In genomic region chr6:18139935-18140621, GRCh38 we compare ENCODE assay signal across 36 cellular contexts. TPM values are rescaled to one million over a fixed set of nuclear protein-coding genes. Genes with fewer than 3 reads are reported as not detected.
"Had no signal": no experiment of that assay in that cellular context is flagged by ENCODE, and none has a peak within 500 bp of the region (broad histone marks: within the 10 kb centered on the region; RNA-seq: fewer than 3 reads in every experiment).

No MANE protein-coding gene starts in this region.

- H3K4me3 ChIP-seq: PC-9 had no signal

- ATAC-seq: activated CD8-positive, alpha-beta memory T cell treated with anti-CD3 and anti-CD28 coated beads, Interleukin-2, amount 10 ng/mL, durations not matched to agents 7 days and 5 days; Right ventricle myocardium inferior; SK-N-SH treated with all-trans-retinoic acid at 6 μM for 48 hours; T-cell had no signal

- H3K9ac ChIP-seq: KMS-11 had no signal

- H3K27me3 Mint-ChIP-seq: activated B cell treated with CpG ODN at 0.5 μM for 24 hours; activated CD4-positive, alpha-beta memory T cell treated with anti-CD3 and anti-CD28 coated beads for 36 hours; activated CD8-positive, alpha-beta memory T cell treated with anti-CD3 and anti-CD28 coated beads, Interleukin-2, amount 10 ng/mL, durations not matched to agents 7 days and 5 days; activated naive CD8-positive, alpha-beta T cell treated with anti-CD3 and anti-CD28 coated beads for 36 hours; T-cell had no signal

- FAIRE-seq: RCC 7860 had no signal

- H3K27ac Mint-ChIP-seq: activated B cell treated with CpG ODN at 0.5 μM for 24 hours; activated CD4-positive, alpha-beta memory T cell treated with anti-CD3 and anti-CD28 coated beads for 36 hours; activated CD8-positive, alpha-beta memory T cell treated with anti-CD3 and anti-CD28 coated beads, Interleukin-2, amount 10 ng/mL, durations not matched to agents 7 days and 5 days; activated naive CD8-positive, alpha-beta T cell treated with anti-CD3 and anti-CD28 coated beads for 36 hours; T-cell had no signal

- H3K4me2 ChIP-seq: KMS-11, PC-9 had no signal

- H2AFZ ChIP-seq: PC-9 had no signal

- H3K4me1 Mint-ChIP-seq: activated B cell treated with CpG ODN at 0.5 μM for 24 hours; activated CD8-positive, alpha-beta memory T cell treated with anti-CD3 and anti-CD28 coated beads, Interleukin-2, amount 10 ng/mL, durations not matched to agents 7 days and 5 days had no signal

- H3K27ac ChIP-seq: brain microvascular endothelial cell, KMS-11, PC-9, RWPE1, VCaP had no signal

- H3K9me3 Mint-ChIP-seq: activated B cell treated with CpG ODN at 0.5 μM for 24 hours; activated CD4-positive, alpha-beta memory T cell treated with anti-CD3 and anti-CD28 coated beads for 36 hours; activated naive CD8-positive, alpha-beta T cell treated with anti-CD3 and anti-CD28 coated beads for 36 hours; T-cell had no signal

- DNase-seq: activated B cell treated with CpG ODN at 0.5 μM for 24 hours; activated CD4-positive, alpha-beta memory T cell treated with anti-CD3 and anti-CD28 coated beads for 36 hours; activated CD4-positive, alpha-beta T cell treated with anti-CD3 and anti-CD28 coated beads for 4 hours; activated CD4-positive, alpha-beta T cell treated with anti-CD3 and anti-CD28 coated beads, Interleukin-2, amount 50 U/mL, for 1 hour; activated CD4-positive, CD25-positive, alpha-beta regulatory T cell treated with anti-CD3 and anti-CD28 coated beads, Interleukin-2, amount 50 U/mL, for 72 hours; activated CD8-positive, alpha-beta memory T cell treated with anti-CD3 and anti-CD28 coated beads, Interleukin-2, amount 10 ng/mL, durations not matched to agents 7 days and 5 days; activated CD8-positive, alpha-beta memory T cell treated with anti-CD3 and anti-CD28 coated beads, Interleukin-2, amount 50 U/mL, for 48 hours; activated effector memory CD4-positive, alpha-beta T cell treated with Interleukin-2 at 50 U/mL for 16 hours; activated naive CD4-positive, alpha-beta T cell treated with anti-CD3 and anti-CD28 coated beads, Interleukin-2, amount 50 U/mL, for 16 hours; activated naive CD8-positive, alpha-beta T cell treated with anti-CD3 and anti-CD28 coated beads for 36 hours; activated T-cell treated with anti-CD3 and anti-CD28 coated beads, Interleukin-2, amount 50 U/mL, for 48 hours; amniotic stem cell; aorta; brain microvascular endothelial cell; MM.1S; MV-4-11; NCI-H1092; NCI-H1436 treated with DMSO at 0.1 percent for 48 hours; NCI-H1694 treated with DMSO at 0.1 percent for 48 hours; NCI-H2029; NCI-H345; NCI-H526; NCI-H748 treated with DMSO at 0.1 percent for 48 hours; NK-92 treated with Interleukin-12 subunit alpha and Interleukin-12 subunit beta, amount 100 ng/mL, for 24 hours; PC-9; SIG-M5; T-cell; T-helper 2 cell; T-helper 9 cell had no signal

- H3K4me3 Mint-ChIP-seq: activated B cell treated with CpG ODN at 0.5 μM for 24 hours; activated CD4-positive, alpha-beta memory T cell treated with anti-CD3 and anti-CD28 coated beads for 36 hours; activated CD8-positive, alpha-beta memory T cell treated with anti-CD3 and anti-CD28 coated beads, Interleukin-2, amount 10 ng/mL, durations not matched to agents 7 days and 5 days; activated naive CD8-positive, alpha-beta T cell treated with anti-CD3 and anti-CD28 coated beads for 36 hours; T-cell had no signal

- H3K27me3 ChIP-seq: brain microvascular endothelial cell had no signal

RNA-seq across cellular contexts. Expression of gene NHLRC1, which starts 17.6 kb away (rescaled TPM):
- total RNA-seq: OCI-LY7 had no signal
